In the genomic region with DNA sequence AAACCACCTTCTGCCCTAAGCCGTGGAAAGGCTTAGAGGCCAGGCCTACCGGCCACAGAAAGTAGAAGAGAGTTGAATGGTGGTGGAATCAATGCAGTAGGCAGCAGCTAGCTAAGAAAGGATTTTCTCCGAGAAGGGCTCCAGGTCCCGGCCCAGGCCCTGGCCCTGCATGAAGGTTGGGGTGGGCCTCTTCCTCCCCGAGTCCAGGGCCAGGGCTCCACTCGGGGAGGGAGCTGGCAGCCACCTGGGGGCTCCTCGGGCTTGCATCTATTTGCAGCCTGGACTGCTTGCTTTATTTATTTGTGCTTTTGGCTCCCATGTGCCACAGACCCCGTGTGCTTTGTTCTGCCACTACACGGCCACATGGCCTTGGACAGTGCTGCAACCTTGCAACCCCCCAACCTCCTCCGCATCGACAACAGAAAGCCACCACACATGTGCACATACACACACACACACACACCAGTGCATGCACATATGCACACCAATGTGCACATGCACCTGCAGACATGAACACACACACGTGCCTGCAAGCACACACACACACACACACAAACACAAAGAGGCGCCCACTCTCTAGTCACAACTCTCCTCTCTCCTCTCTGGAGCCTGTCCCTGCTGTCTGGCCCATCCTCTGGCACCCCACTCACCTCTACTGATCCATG, we compare ENCODE assay signal across 26 cellular contexts.
DNase-seq lines count a peak whose midpoint lies in the region; ATAC-seq, FAIRE-seq and TF ChIP-seq lines count a peak whose summit lies in the region.
"Had no signal": no experiment of that assay in that cellular context is flagged by ENCODE, and none has a peak within 500 bp of the region (broad histone marks: within the 10 kb centered on the region; RNA-seq: fewer than 3 reads in every experiment).

No MANE protein-coding gene starts in this region.

- no peak for TF ChIP-seq POLR2A in HepG2 (IDR thresholded peaks at IDR 0.05; ENCODE audit: insufficient read depth in 1 of 2, low read depth in 2 of 2, low read length in 2 of 2)

- no peaks in the 10 kb centered on the region for H3K9me2 ChIP-seq in Loucy (replicated peaks; ENCODE audit: low read depth, low read length)

- H4K20me1 ChIP-seq in Loucy (ENCODE audit: insufficient read depth, low read length, poor library complexity, severe bottlenecking) (no peaks in the 10 kb centered on the region), HepG2 (ENCODE audit: insufficient read depth, low read length) (no peaks in the 10 kb centered on the region; the same call in 1 of the 2 replicates)

- H3K27me3 Mint-ChIP-seq in activated CD8-positive, alpha-beta T cell treated with anti-CD3 and anti-CD28 coated beads, Interleukin-2, amount 10 ng/mL, durations not matched to agents 7 days and 5 days (ENCODE audit: low read depth): peaks cover 13% of the 10 kb centered on the region
- no peaks in the 10 kb centered on the region for H3K27me3 Mint-ChIP-seq in activated CD8-positive, alpha-beta T cell treated with anti-CD3 and anti-CD28 coated beads for 36 hours

- H3F3A ChIP-seq in Loucy (ENCODE audit: low read depth): no peaks in the 10 kb centered on the region

- H3K36me3 ChIP-seq in Loucy (ENCODE audit: insufficient read depth, low read length): no peaks in the 10 kb centered on the region
- H3K36me3 ChIP-seq in HepG2 (replicated peaks in 1 of 2; ENCODE audit: control insufficient read depth in 1 of 2, insufficient read depth in 2 of 2, low read length in 2 of 2): no peaks in the 10 kb centered on the region

- no peak for TF ChIP-seq CTCF in activated CD8-positive, alpha-beta T cell treated with anti-CD3 and anti-CD28 coated beads for 36 hours (IDR thresholded peaks at IDR 0.05)
- TF ChIP-seq CTCF in Loucy (conservative IDR thresholded peaks at IDR 0.05; ENCODE audit: low read length) (no peak), HepG2 (CRISPR knock-in tag; IDR thresholded peaks at IDR 0.05) (no peak)

- POLR2A ChIA-PET in activated CD8-positive, alpha-beta T cell treated with anti-CD3 and anti-CD28 coated beads, Interleukin-2, amount 10 ng/mL, durations not matched to agents 7 days and 5 days (lab: Charles Lee): no interaction called here
- POLR2A ChIA-PET in activated CD8-positive, alpha-beta T cell treated with anti-CD3 and anti-CD28 coated beads for 36 hours (lab: Charles Lee): interaction anchor here (1.5 kb wide), 1 partner anchor 13 kb away, joined by 3 read pairs; no protein-coding TSS in a partner anchor
- POLR2A ChIA-PET in HepG2 (lab: Yijun Ruan, JAX): no interaction called here

- no peak overlapping the region for H3K4me3 Mint-ChIP-seq in activated CD8-positive, alpha-beta T cell treated with anti-CD3 and anti-CD28 coated beads, Interleukin-2, amount 10 ng/mL, durations not matched to agents 7 days and 5 days
- no peak overlapping the region for H3K4me3 Mint-ChIP-seq in activated CD8-positive, alpha-beta T cell treated with anti-CD3 and anti-CD28 coated beads for 36 hours
- H3K4me3 Mint-ChIP-seq: CD8-positive, alpha-beta memory T cell had no signal

- intact Hi-C loops in activated CD8-positive, alpha-beta T cell treated with anti-CD3 and anti-CD28 coated beads for 36 hours (cut with micrococcal nuclease): no loop called here
- intact Hi-C loops in HepG2 (cut with micrococcal nuclease; ENCODE audit: unreplicated experiment): no loop called here
- intact Hi-C loops in posterior vena cava (cut with DNase I): no loop called here

- H3K4me2 ChIP-seq in Loucy (ENCODE audit: low read depth, low read length, poor library complexity, severe bottlenecking): no peak overlapping the region
- no peak overlapping the region for H3K4me2 ChIP-seq in HepG2 (ENCODE audit: low read depth, low read length)

- H3K27me3 ChIP-seq in Loucy (ENCODE audit: insufficient read depth, low read length, poor library complexity, severe bottlenecking) (no peaks in the 10 kb centered on the region), HepG2 (ENCODE audit: control insufficient read depth in 1 of 2, insufficient read depth in 2 of 2, low read length in 2 of 2) (peaks cover 8 to 64% of the 10 kb centered on the region in 2 experiments; a peak in 4 of 5 replicates)

- H3K4me3 ChIP-seq in Loucy (ENCODE audit: low read length, poor library complexity, severe bottlenecking) (no peak overlapping the region), HepG2 (replicated peaks in 1 of 3; ENCODE audit: insufficient read depth in 1 of 3, low read depth in 2 of 3, low read length in 3 of 3) (no peak overlapping the region)

- no peak for TF ChIP-seq EP300 in HepG2 (IDR thresholded peaks at IDR 0.05; ENCODE audit: low read depth in 2 of 2, low read length in 2 of 2)
- TF ChIP-seq EP300 in HepG2 (CRISPR knock-in tag; IDR thresholded peaks at IDR 0.05; ENCODE audit: borderline replicate concordance): no peak

- no peak for DNase-seq in activated CD8-positive, alpha-beta T cell treated with anti-CD3 and anti-CD28 coated beads, Interleukin-2, amount 10 ng/mL, durations not matched to agents 7 days and 5 days
- DNase-seq in activated CD8-positive, alpha-beta T cell treated with anti-CD3 and anti-CD28 coated beads for 36 hours: no peak
- DNase-seq in HepG2 (ENCODE audit: low spot score) (no peak), posterior vena cava (ENCODE audit: low spot score) (peak; percentile 51), HPDE6-E6E7 (ENCODE audit: extremely low spot score) (no peak)
- no peak for DNase-seq in central memory CD4-positive, alpha-beta T cell
- DNase-seq: ACHN; C1 segment of cervical spinal cord; GOT3; KG1; NCI-H1105; NCI-H146; NCI-H2029 treated with DMSO at 0.1 percent for 48 hours; NCI-H226; NCI-H510A treated with DMSO at 0.1 percent for 48 hours; NCI-H774; NK-92 treated with Interleukin-12 subunit alpha and Interleukin-12 subunit beta, amount 100 ng/mL, for 24 hours had no signal

- H3K4me1 Mint-ChIP-seq in activated CD8-positive, alpha-beta T cell treated with anti-CD3 and anti-CD28 coated beads, Interleukin-2, amount 10 ng/mL, durations not matched to agents 7 days and 5 days (ENCODE audit: low read depth): peaks cover 32% of the 10 kb centered on the region
- peaks cover 20% of the 10 kb centered on the region for H3K4me1 Mint-ChIP-seq in activated CD8-positive, alpha-beta T cell treated with anti-CD3 and anti-CD28 coated beads for 36 hours (ENCODE audit: low read depth)

- peak overlapping the region; percentile 7 for H3K27ac Mint-ChIP-seq in activated CD8-positive, alpha-beta T cell treated with anti-CD3 and anti-CD28 coated beads, Interleukin-2, amount 10 ng/mL, durations not matched to agents 7 days and 5 days
- H3K27ac Mint-ChIP-seq in activated CD8-positive, alpha-beta T cell treated with anti-CD3 and anti-CD28 coated beads for 36 hours: no peak overlapping the region

- no peaks in the 10 kb centered on the region for H3K36me3 Mint-ChIP-seq in activated CD8-positive, alpha-beta T cell treated with anti-CD3 and anti-CD28 coated beads, Interleukin-2, amount 10 ng/mL, durations not matched to agents 7 days and 5 days (ENCODE audit: low read depth)
- no peaks in the 10 kb centered on the region for H3K36me3 Mint-ChIP-seq in activated CD8-positive, alpha-beta T cell treated with anti-CD3 and anti-CD28 coated beads for 36 hours (ENCODE audit: low read depth)

- no TSS peak for BruUV-seq in HepG2 (replicated peaks; lab: Mats Ljungman, UMichigan)

- H3K9me3 ChIP-seq in Loucy (ENCODE audit: insufficient read depth, low read depth, low read length) (no peaks in the 10 kb centered on the region), HepG2 (ENCODE audit: low read length) (no peaks in the 10 kb centered on the region)

- no peak for FAIRE-seq in HepG2 (lab: Jason Lieb, UNC)
- FAIRE-seq: G401.6, GM18507 had no signal

- H3K79me2 ChIP-seq in Loucy (ENCODE audit: insufficient read depth, low read length) (peaks cover 14% of the 10 kb centered on the region; the same call in 1 of the 2 replicates), HepG2 (ENCODE audit: insufficient read depth, low read length) (no peaks in the 10 kb centered on the region)

- H2AFZ ChIP-seq in Loucy (ENCODE audit: low read length) (no peak overlapping the region), HepG2 (ENCODE audit: low read length) (no peak overlapping the region)

- CTCF ChIA-PET in activated CD8-positive, alpha-beta T cell treated with anti-CD3 and anti-CD28 coated beads, Interleukin-2, amount 10 ng/mL, durations not matched to agents 7 days and 5 days (lab: Charles Lee): no interaction called here
- CTCF ChIA-PET in activated CD8-positive, alpha-beta T cell treated with anti-CD3 and anti-CD28 coated beads for 36 hours (lab: Charles Lee): no interaction called here
- CTCF ChIA-PET in HepG2 (lab: Yijun Ruan, JAX; ENCODE audit: low intra/inter-chr PET ratio, low total read pairs): no interaction called here

- H3K4me1 ChIP-seq in Loucy (ENCODE audit: insufficient read depth, low read length, poor library complexity, severe bottlenecking) (peaks cover 54% of the 10 kb centered on the region), HepG2 (ENCODE audit: insufficient read depth, low read length) (0 out of 2 replicates have a peak, but pooled peaks cover 11% of the 10 kb centered on the region)

- H3K9me3 Mint-ChIP-seq in activated CD8-positive, alpha-beta T cell treated with anti-CD3 and anti-CD28 coated beads, Interleukin-2, amount 10 ng/mL, durations not matched to agents 7 days and 5 days (ENCODE audit: insufficient read depth): no peaks in the 10 kb centered on the region
- no peaks in the 10 kb centered on the region for H3K9me3 Mint-ChIP-seq in activated CD8-positive, alpha-beta T cell treated with anti-CD3 and anti-CD28 coated beads for 36 hours
- H3K9me3 Mint-ChIP-seq: CD8-positive, alpha-beta memory T cell had no signal

- no peak for TF ChIP-seq RAD21 in HepG2 (CRISPR knock-in tag; IDR thresholded peaks at IDR 0.05)

- H3K9ac ChIP-seq in Loucy (ENCODE audit: low read depth, low read length, poor library complexity, severe bottlenecking) (peak overlapping the region; percentile 1), HepG2 (ENCODE audit: insufficient read depth, low read depth, low read length) (no peak overlapping the region)

- no peak for ATAC-seq in activated CD8-positive, alpha-beta T cell treated with anti-CD3 and anti-CD28 coated beads, Interleukin-2, amount 10 ng/mL, durations not matched to agents 7 days and 5 days
- no peak for ATAC-seq in activated CD8-positive, alpha-beta T cell treated with anti-CD3 and anti-CD28 coated beads for 36 hours
- no peak for ATAC-seq in HepG2
- ATAC-seq in HG02571 (IDR thresholded peaks at IDR 0.05; ENCODE audit: unreplicated experiment): no peak
- ATAC-seq: HCT116, Panc1, SK-N-SH treated with all-trans-retinoic acid at 6 μM for 48 hours had no signal

- in situ Hi-C loops in HepG2 (cut with HindIII; ENCODE audit: extremely low pct_ligation_motif_present, low pct_unique_long_range_greater_than_20kb): no loop called here

- WGBS in HepG2 (ENCODE audit: low lambda C conversion rate): 36% methylated on average over 10 of the region's 13 CpGs

- H3K27ac ChIP-seq in HepG2 (ENCODE audit: extremely low read length, insufficient read depth, low read length): no peak overlapping the region
- H3K27ac ChIP-seq: 22Rv1 had no signal
